In the genomic region with DNA sequence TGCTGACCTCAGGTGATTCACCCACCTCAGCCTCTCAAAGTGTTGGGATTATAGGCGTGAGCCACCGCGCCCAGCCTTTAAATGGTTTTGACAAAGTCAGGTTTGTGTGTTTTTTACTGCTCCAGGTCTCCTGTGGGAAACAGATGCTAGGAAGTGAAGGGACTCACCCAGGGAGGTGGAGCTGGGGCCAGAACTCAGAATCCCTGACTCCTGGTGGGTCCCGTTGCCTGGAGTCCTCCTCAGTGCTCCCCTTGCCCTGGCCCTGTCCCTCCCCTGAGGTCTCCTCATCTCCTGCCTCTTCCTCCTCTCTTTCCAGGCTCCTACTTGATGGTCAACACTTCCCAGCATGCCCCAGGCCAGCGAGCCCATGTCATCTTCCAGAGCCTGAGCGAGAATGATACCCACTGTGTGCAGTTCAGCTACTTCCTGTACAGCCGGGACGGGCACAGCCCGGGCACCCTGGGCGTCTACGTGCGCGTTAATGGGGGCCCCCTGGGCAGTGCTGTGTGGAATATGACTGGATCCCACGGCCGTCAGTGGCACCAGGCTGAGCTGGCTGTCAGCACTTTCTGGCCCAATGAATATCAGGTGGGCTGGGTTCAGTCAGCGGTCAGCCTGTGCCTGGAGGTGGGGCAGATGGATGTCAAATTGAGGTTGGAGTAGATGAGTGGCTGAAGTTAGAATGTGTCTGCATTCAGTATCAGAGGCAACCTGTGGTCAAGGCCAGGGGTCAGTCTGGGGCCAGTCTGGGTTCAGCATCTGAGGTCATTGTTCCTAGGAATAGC, we compare ENCODE assay signal across 1 cellular context.
TF ChIP-seq lines count a peak whose summit lies in the region.

No MANE protein-coding gene starts in this region.

TF ChIP-seq in GM23338, 12 proteins besides CTCF, POLR2A, EP300 and RAD21 (continued from another document):
- TF ChIP-seq, protein P1, sequence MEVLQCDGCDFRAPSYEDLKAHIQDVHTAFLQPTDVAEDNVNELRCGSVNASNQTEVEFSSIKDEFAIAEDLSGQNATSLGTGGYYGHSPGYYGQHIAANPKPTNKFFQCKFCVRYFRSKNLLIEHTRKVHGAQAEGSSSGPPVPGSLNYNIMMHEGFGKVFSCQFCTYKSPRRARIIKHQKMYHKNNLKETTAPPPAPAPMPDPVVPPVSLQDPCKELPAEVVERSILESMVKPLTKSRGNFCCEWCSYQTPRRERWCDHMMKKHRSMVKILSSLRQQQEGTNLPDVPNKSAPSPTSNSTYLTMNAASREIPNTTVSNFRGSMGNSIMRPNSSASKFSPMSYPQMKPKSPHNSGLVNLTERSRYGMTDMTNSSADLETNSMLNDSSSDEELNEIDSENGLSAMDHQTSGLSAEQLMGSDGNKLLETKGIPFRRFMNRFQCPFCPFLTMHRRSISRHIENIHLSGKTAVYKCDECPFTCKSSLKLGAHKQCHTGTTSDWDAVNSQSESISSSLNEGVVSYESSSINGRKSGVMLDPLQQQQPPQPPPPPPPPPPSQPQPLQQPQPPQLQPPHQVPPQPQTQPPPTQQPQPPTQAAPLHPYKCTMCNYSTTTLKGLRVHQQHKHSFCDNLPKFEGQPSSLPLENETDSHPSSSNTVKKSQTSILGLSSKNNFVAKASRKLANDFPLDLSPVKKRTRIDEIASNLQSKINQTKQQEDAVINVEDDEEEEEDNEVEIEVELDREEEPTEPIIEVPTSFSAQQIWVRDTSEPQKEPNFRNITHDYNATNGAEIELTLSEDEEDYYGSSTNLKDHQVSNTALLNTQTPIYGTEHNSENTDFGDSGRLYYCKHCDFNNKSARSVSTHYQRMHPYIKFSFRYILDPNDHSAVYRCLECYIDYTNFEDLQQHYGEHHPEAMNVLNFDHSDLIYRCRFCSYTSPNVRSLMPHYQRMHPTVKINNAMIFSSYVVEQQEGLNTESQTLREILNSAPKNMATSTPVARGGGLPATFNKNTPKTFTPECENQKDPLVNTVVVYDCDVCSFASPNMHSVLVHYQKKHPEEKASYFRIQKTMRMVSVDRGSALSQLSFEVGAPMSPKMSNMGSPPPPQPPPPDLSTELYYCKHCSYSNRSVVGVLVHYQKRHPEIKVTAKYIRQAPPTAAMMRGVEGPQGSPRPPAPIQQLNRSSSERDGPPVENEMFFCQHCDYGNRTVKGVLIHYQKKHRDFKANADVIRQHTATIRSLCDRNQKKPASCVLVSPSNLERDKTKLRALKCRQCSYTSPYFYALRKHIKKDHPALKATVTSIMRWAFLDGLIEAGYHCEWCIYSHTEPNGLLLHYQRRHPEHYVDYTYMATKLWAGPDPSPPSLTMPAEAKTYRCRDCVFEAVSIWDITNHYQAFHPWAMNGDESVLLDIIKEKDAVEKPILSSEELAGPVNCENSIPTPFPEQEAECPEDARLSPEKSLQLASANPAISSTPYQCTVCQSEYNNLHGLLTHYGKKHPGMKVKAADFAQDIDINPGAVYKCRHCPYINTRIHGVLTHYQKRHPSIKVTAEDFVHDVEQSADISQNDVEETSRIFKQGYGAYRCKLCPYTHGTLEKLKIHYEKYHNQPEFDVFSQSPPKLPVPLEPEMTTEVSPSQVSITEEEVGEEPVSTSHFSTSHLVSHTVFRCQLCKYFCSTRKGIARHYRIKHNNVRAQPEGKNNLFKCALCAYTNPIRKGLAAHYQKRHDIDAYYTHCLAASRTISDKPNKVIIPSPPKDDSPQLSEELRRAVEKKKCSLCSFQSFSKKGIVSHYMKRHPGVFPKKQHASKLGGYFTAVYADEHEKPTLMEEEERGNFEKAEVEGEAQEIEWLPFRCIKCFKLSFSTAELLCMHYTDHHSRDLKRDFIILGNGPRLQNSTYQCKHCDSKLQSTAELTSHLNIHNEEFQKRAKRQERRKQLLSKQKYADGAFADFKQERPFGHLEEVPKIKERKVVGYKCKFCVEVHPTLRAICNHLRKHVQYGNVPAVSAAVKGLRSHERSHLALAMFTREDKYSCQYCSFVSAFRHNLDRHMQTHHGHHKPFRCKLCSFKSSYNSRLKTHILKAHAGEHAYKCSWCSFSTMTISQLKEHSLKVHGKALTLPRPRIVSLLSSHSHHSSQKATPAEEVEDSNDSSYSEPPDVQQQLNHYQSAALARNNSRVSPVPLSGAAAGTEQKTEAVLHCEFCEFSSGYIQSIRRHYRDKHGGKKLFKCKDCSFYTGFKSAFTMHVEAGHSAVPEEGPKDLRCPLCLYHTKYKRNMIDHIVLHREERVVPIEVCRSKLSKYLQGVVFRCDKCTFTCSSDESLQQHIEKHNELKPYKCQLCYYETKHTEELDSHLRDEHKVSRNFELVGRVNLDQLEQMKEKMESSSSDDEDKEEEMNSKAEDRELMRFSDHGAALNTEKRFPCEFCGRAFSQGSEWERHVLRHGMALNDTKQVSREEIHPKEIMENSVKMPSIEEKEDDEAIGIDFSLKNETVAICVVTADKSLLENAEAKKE (CRISPR knock-in tag; IDR thresholded peaks at IDR 0.05): no peak
- TF ChIP-seq ZNF114 (CRISPR knock-in tag; IDR thresholded peaks at IDR 0.05): no peak
- TF ChIP-seq POLR2AphosphoS5 (IDR thresholded peaks at IDR 0.05; ENCODE audit: low read depth): no peak
- TF ChIP-seq, protein P2, sequence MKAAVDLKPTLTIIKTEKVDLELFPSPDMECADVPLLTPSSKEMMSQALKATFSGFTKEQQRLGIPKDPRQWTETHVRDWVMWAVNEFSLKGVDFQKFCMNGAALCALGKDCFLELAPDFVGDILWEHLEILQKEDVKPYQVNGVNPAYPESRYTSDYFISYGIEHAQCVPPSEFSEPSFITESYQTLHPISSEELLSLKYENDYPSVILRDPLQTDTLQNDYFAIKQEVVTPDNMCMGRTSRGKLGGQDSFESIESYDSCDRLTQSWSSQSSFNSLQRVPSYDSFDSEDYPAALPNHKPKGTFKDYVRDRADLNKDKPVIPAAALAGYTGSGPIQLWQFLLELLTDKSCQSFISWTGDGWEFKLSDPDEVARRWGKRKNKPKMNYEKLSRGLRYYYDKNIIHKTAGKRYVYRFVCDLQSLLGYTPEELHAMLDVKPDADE (IDR thresholded peaks at IDR 0.05): no peak
- TF ChIP-seq, protein P3, sequence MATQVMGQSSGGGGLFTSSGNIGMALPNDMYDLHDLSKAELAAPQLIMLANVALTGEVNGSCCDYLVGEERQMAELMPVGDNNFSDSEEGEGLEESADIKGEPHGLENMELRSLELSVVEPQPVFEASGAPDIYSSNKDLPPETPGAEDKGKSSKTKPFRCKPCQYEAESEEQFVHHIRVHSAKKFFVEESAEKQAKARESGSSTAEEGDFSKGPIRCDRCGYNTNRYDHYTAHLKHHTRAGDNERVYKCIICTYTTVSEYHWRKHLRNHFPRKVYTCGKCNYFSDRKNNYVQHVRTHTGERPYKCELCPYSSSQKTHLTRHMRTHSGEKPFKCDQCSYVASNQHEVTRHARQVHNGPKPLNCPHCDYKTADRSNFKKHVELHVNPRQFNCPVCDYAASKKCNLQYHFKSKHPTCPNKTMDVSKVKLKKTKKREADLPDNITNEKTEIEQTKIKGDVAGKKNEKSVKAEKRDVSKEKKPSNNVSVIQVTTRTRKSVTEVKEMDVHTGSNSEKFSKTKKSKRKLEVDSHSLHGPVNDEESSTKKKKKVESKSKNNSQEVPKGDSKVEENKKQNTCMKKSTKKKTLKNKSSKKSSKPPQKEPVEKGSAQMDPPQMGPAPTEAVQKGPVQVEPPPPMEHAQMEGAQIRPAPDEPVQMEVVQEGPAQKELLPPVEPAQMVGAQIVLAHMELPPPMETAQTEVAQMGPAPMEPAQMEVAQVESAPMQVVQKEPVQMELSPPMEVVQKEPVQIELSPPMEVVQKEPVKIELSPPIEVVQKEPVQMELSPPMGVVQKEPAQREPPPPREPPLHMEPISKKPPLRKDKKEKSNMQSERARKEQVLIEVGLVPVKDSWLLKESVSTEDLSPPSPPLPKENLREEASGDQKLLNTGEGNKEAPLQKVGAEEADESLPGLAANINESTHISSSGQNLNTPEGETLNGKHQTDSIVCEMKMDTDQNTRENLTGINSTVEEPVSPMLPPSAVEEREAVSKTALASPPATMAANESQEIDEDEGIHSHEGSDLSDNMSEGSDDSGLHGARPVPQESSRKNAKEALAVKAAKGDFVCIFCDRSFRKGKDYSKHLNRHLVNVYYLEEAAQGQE (IDR thresholded peaks at IDR 0.05; ENCODE audit: unreplicated experiment): no peak
- TF ChIP-seq ZNF331 (CRISPR knock-in tag; IDR thresholded peaks at IDR 0.05; ENCODE audit: low read depth): no peak
- TF ChIP-seq CREB1 (CRISPR knock-in tag; IDR thresholded peaks at IDR 0.05; ENCODE audit: low read depth): no peak
- no peak for TF ChIP-seq EZH2 (IDR thresholded peaks at IDR 0.05; ENCODE audit: low read depth, unreplicated experiment)
- no peak for TF ChIP-seq EZH2phosphoT487 (IDR thresholded peaks at IDR 0.05; ENCODE audit: unreplicated experiment)
- TF ChIP-seq NANOG (IDR thresholded peaks at IDR 0.05; ENCODE audit: borderline replicate concordance): no peak
